Comparison of ENCODE assay signal across 15 cellular contexts in genomic region chr3:53005854-53006513, GRCh38.
"Had no signal": no experiment of that assay in that cellular context is flagged by ENCODE, and none has a peak within 500 bp of the region (broad histone marks: within the 10 kb centered on the region; RNA-seq: fewer than 3 reads in every experiment).

No MANE protein-coding gene starts in this region.

- DNase-seq: activated CD4-positive, alpha-beta T cell treated with anti-CD3 and anti-CD28 coated beads, Interleukin-2, amount 50 U/mL, for 1 hour; activated CD4-positive, CD25-positive, alpha-beta regulatory T cell; activated naive CD4-positive, alpha-beta T cell treated with Interleukin-2 at 50 U/mL for 16 hours; erythroblast; islet precursor cell; left ventricle myocardium superior; mesendoderm; stimulated activated CD4-positive, alpha-beta T cell treated with anti-CD3 and anti-CD28 coated beads, Interleukin-2, amount 100 ng/mL, for 48 hours; stimulated activated naive CD4-positive, alpha-beta T cell; substantia nigra; T-helper 2 cell; trophoblast cell had no signal

- H3K27ac Mint-ChIP-seq: activated T-helper 1 cell treated with anti-CD3 and anti-CD28 coated beads, Interleukin-12 subunit alpha, Interleukin-12 subunit beta, Interleukin-2, Interleukin-4 antibody, amounts not matched to agents 30 ng/mL and 10 ng/mL and 1 ng/mL, durations not matched to agents 14 hours and 24 hours and 36 hours had no signal

- H3K4me3 ChIP-seq: cardiac muscle cell had no signal

- ATAC-seq: left ventricle myocardium superior had no signal

- H3K9ac ChIP-seq: parathyroid adenoma had no signal

- H3K27ac ChIP-seq: cardiac muscle cell, parathyroid adenoma had no signal

- H3K36me3 ChIP-seq: cardiac muscle cell had no signal

- H3K27me3 ChIP-seq: cardiac muscle cell had no signal

- H2AFZ ChIP-seq: parathyroid adenoma had no signal

- H3K9me3 Mint-ChIP-seq: activated T-helper 1 cell treated with anti-CD3 and anti-CD28 coated beads, Interleukin-12 subunit alpha, Interleukin-12 subunit beta, Interleukin-2, Interleukin-4 antibody, amounts not matched to agents 30 ng/mL and 10 ng/mL and 1 ng/mL, durations not matched to agents 14 hours and 24 hours and 36 hours had no signal

- H3K4me3 Mint-ChIP-seq: activated T-helper 1 cell treated with anti-CD3 and anti-CD28 coated beads, Interleukin-12 subunit alpha, Interleukin-12 subunit beta, Interleukin-2, Interleukin-4 antibody, amounts not matched to agents 30 ng/mL and 10 ng/mL and 1 ng/mL, durations not matched to agents 14 hours and 24 hours and 36 hours had no signal
